13 cellular contexts compared by ENCODE assay signal in genomic region chr2:70474266-70474848, GRCh38.
DNase-seq lines count a peak whose midpoint lies in the region; ATAC-seq and TF ChIP-seq lines count a peak whose summit lies in the region.
"Had no signal": no experiment of that assay in that cellular context is flagged by ENCODE, and none has a peak within 500 bp of the region (broad histone marks: within the 10 kb centered on the region; RNA-seq: fewer than 3 reads in every experiment).

No MANE protein-coding gene starts in this region.

- H3K9me3 ChIP-seq in BLaER1 (no peaks in the 10 kb centered on the region), Loucy (ENCODE audit: insufficient read depth, low read depth, low read length) (no peaks in the 10 kb centered on the region)

- H3K4me2 ChIP-seq in BLaER1 (peak overlapping the region; percentile 80), Loucy (ENCODE audit: low read depth, low read length, poor library complexity, severe bottlenecking) (peak overlapping the region; percentile 96)
- H3K4me2 ChIP-seq: GM23338 had no signal

- peaks cover 24% of the 10 kb centered on the region for H3F3A ChIP-seq in Loucy (ENCODE audit: low read depth)

- no peaks in the 10 kb centered on the region for H3K36me3 Mint-ChIP-seq in natural killer cell

- H3K4me3 Mint-ChIP-seq in natural killer cell, result peak overlapping the region; percentile 11
- H3K4me3 Mint-ChIP-seq: GM23338 had no signal

- H3K9me3 Mint-ChIP-seq in natural killer cell, result no peaks in the 10 kb centered on the region
- H3K9me3 Mint-ChIP-seq: GM23338 had no signal

- peak overlapping the region; percentile 81 to 84 for H3K27ac Mint-ChIP-seq in natural killer cell
- H3K27ac Mint-ChIP-seq: GM23338 had no signal

- no peak overlapping the region for H3K9ac ChIP-seq in BLaER1
- peak overlapping the region; percentile 62 for H3K9ac ChIP-seq in Loucy (ENCODE audit: low read depth, low read length, poor library complexity, severe bottlenecking)

- TF ChIP-seq CTCF in Loucy (conservative IDR thresholded peaks at IDR 0.05; ENCODE audit: low read length) (no peak), natural killer cell (IDR thresholded peaks at IDR 0.05) (no peak)

- ATAC-seq in natural killer cell (no peak), HG03139 (IDR thresholded peaks at IDR 0.05; ENCODE audit: unreplicated experiment) (no peak), HG03354 (IDR thresholded peaks at IDR 0.05; ENCODE audit: poor library complexity, severe bottlenecking, unreplicated experiment) (no peak)
- ATAC-seq: GM23338, HCT116 had no signal

- H3K4me1 ChIP-seq in BLaER1 (peaks cover 85% of the 10 kb centered on the region), Loucy (ENCODE audit: insufficient read depth, low read length, poor library complexity, severe bottlenecking) (peaks cover 85% of the 10 kb centered on the region)

- intact Hi-C loops in natural killer cell (cut with micrococcal nuclease), result loop anchor here (2.0 kb wide), 1 partner anchor 26 kb away; no protein-coding TSS in a partner anchor

- H3K9me2 ChIP-seq in Loucy (replicated peaks; ENCODE audit: low read depth, low read length), result no peaks in the 10 kb centered on the region

- no peaks in the 10 kb centered on the region for H4K20me1 ChIP-seq in BLaER1
- H4K20me1 ChIP-seq in Loucy (ENCODE audit: insufficient read depth, low read length, poor library complexity, severe bottlenecking), result no peaks in the 10 kb centered on the region

- peaks cover 67 to 69% of the 10 kb centered on the region in 2 donors for H3K4me1 Mint-ChIP-seq in natural killer cell

- no peak overlapping the region for H2AFZ ChIP-seq in Loucy (ENCODE audit: low read length)
- H2AFZ ChIP-seq: GM23338 had no signal

- H3K27ac ChIP-seq in BLaER1, result no peak overlapping the region

- DNase-seq in ecto neural progenitor cell (ENCODE audit: low spot score) (peak; percentile 29), natural killer cell (no peak), NCI-H1694 (lab: John Stamatoyannopoulos, UW) (no peak)
- DNase-seq: NCI-H1417 treated with DMSO at 0.1 percent for 48 hours, NCI-H2029 treated with DMSO at 0.1 percent for 48 hours, NCI-H524 treated with DMSO at 0.1 percent for 48 hours, SIG-M5 had no signal

- H3K27me3 ChIP-seq in BLaER1 (no peaks in the 10 kb centered on the region), Loucy (ENCODE audit: insufficient read depth, low read length, poor library complexity, severe bottlenecking) (no peaks in the 10 kb centered on the region)

- H3K27me3 Mint-ChIP-seq in natural killer cell (ENCODE audit: low read depth in 2 of 2), result no peaks in the 10 kb centered on the region

- H3K4me3 ChIP-seq in BLaER1 (no peak overlapping the region), Loucy (ENCODE audit: low read length, poor library complexity, severe bottlenecking) (peak overlapping the region; percentile 67)
- H3K4me3 ChIP-seq: GM23338 had no signal

- H3K36me3 ChIP-seq in BLaER1, result no peaks in the 10 kb centered on the region
- H3K36me3 ChIP-seq in Loucy (ENCODE audit: insufficient read depth, low read length), result no peaks in the 10 kb centered on the region

- no peaks in the 10 kb centered on the region for H3K79me2 ChIP-seq in Loucy (ENCODE audit: insufficient read depth, low read length)
